Comparison of ENCODE assay signal across 31 cellular contexts in the genomic region with DNA sequence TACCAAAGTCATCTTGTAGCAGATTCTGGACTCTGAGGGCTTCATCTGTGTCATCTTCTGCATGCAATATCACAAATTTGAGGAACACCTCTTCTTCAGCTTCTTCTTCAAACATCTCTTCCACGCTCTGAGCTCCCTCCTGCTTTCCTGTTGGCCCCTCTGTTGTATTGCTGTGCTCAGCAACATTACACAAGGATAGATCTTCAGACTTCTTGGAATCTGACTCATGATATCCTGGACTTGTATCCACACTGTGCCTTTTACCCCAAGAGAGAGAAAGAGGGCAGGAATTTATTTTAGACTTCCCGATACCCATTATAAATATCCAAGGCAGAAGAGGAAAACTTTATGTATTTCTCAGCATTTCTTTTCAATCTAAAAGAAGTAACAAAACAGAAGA.
"Had no signal": no experiment of that assay in that cellular context is flagged by ENCODE, and none has a peak within 500 bp of the region (broad histone marks: within the 10 kb centered on the region; RNA-seq: fewer than 3 reads in every experiment).

No MANE protein-coding gene starts in this region.

- H3K27ac Mint-ChIP-seq: activated CD8-positive, alpha-beta T cell treated with anti-CD3 and anti-CD28 coated beads for 36 hours; activated naive CD4-positive, alpha-beta T cell treated with anti-CD3 and anti-CD28 coated beads for 36 hours; activated naive CD4-positive, alpha-beta T cell treated with anti-CD3 and anti-CD28 coated beads, Interleukin-2, amount 50 U/mL, for 24 hours; activated naive CD8-positive, alpha-beta T cell treated with anti-CD3 and anti-CD28 coated beads for 36 hours; activated naive CD8-positive, alpha-beta T cell treated with anti-CD3 and anti-CD28 coated beads, Interleukin-2, amount 50 U/mL, for 24 hours; activated T-helper 17 cell treated with anti-CD3 and anti-CD28 coated beads, Interleukin-2, amount 50 U/mL, for 72 hours; dendritic cell treated with granulocyte-macrophage colony-stimulating factor and Interleukin-4, amounts not matched to agents 40 ng/mL and 50 ng/mL, for 4 days; endodermal cell; T-helper 17 cell; T-helper 2 cell treated with Interferon-gamma antibody and Interleukin-4, amounts not matched to agents 5 μg/mL and 100 μg/mL, for 36 hours had no signal

- H3K27ac ChIP-seq: coronary artery, dorsolateral prefrontal cortex, WERI-Rb-1 had no signal

- ATAC-seq: activated CD4-positive, CD25-positive, alpha-beta regulatory T cell treated with anti-CD3 and anti-CD28 coated beads, Interleukin-2, amount 50 U/mL, for 24 hours; activated CD8-positive, alpha-beta T cell treated with anti-CD3 and anti-CD28 coated beads for 36 hours; activated naive CD8-positive, alpha-beta T cell treated with anti-CD3 and anti-CD28 coated beads, Interleukin-2, amount 50 U/mL, for 24 hours; activated T-cell treated with anti-CD3 and anti-CD28 coated beads, Interleukin-2, amount 50 U/mL, for 4 hours; activated T-helper 17 cell treated with anti-CD3 and anti-CD28 coated beads, Interleukin-2, amount 50 U/mL, for 72 hours; esophagus mucosa; T-helper 17 cell had no signal

- H3K27me3 ChIP-seq: brain microvascular endothelial cell, dorsolateral prefrontal cortex had no signal

- DNase-seq: activated B cell treated with CpG ODN at 0.5 μM for 24 hours; activated CD4-positive, alpha-beta T cell treated with anti-CD3 and anti-CD28 coated beads for 48 hours; activated CD4-positive, alpha-beta T cell treated with anti-CD3 and anti-CD28 coated beads, Interleukin-2, amount 50 U/mL, for 1 hour; activated CD4-positive, alpha-beta T cell treated with anti-CD3 and anti-CD28 coated beads, Interleukin-2, amount 50 U/mL, for 48 hours; activated CD8-positive, alpha-beta memory T cell treated with anti-CD3 and anti-CD28 coated beads for 24 hours; activated CD8-positive, alpha-beta T cell treated with anti-CD3 and anti-CD28 coated beads for 36 hours; activated effector memory CD4-positive, alpha-beta T cell treated with anti-CD3 and anti-CD28 coated beads, Interleukin-2, amount 50 U/mL, for 16 hours; activated naive CD4-positive, alpha-beta T cell treated with anti-CD3 and anti-CD28 coated beads for 36 hours; activated naive CD8-positive, alpha-beta T cell treated with anti-CD3 and anti-CD28 coated beads for 36 hours; activated naive CD8-positive, alpha-beta T cell treated with anti-CD3 and anti-CD28 coated beads, Interleukin-2, amount 50 U/mL, for 24 hours; activated T-cell treated with anti-CD3 and anti-CD28 coated beads, Interleukin-2, amount 50 U/mL, for 4 hours; brain microvascular endothelial cell; dorsolateral prefrontal cortex; effector memory CD4-positive, alpha-beta T cell; endodermal cell; foreskin fibroblast; head of caudate nucleus; T-helper 17 cell; T1000; WERI-Rb-1 had no signal

- H3K4me1 Mint-ChIP-seq: activated naive CD4-positive, alpha-beta T cell treated with anti-CD3 and anti-CD28 coated beads, Interleukin-2, amount 50 U/mL, for 24 hours; activated naive CD8-positive, alpha-beta T cell treated with anti-CD3 and anti-CD28 coated beads for 36 hours; activated T-helper 17 cell treated with anti-CD3 and anti-CD28 coated beads, Interleukin-2, amount 50 U/mL, for 72 hours; central memory CD8-positive, alpha-beta T cell; endodermal cell; T-helper 17 cell had no signal

- H3K4me3 ChIP-seq: coronary artery, dorsolateral prefrontal cortex had no signal

- H3K4me3 Mint-ChIP-seq: activated CD8-positive, alpha-beta T cell treated with anti-CD3 and anti-CD28 coated beads for 36 hours; activated naive CD4-positive, alpha-beta T cell treated with anti-CD3 and anti-CD28 coated beads for 36 hours; activated naive CD4-positive, alpha-beta T cell treated with anti-CD3 and anti-CD28 coated beads, Interleukin-2, amount 50 U/mL, for 24 hours; activated naive CD8-positive, alpha-beta T cell treated with anti-CD3 and anti-CD28 coated beads for 36 hours; activated naive CD8-positive, alpha-beta T cell treated with anti-CD3 and anti-CD28 coated beads, Interleukin-2, amount 50 U/mL, for 24 hours; activated T-cell treated with anti-CD3 and anti-CD28 coated beads, Interleukin-2, amount 50 U/mL, for 4 hours; activated T-helper 17 cell treated with anti-CD3 and anti-CD28 coated beads, Interleukin-2, amount 50 U/mL, for 72 hours; central memory CD8-positive, alpha-beta T cell; dendritic cell treated with granulocyte-macrophage colony-stimulating factor and Interleukin-4, amounts not matched to agents 40 ng/mL and 50 ng/mL, for 4 days; endodermal cell; T-helper 17 cell; T-helper 2 cell treated with Interferon-gamma antibody and Interleukin-4, amounts not matched to agents 5 μg/mL and 100 μg/mL, for 36 hours had no signal

- H3K36me3 Mint-ChIP-seq: activated naive CD8-positive, alpha-beta T cell treated with anti-CD3 and anti-CD28 coated beads for 36 hours had no signal

- H3K27me3 Mint-ChIP-seq: activated B cell treated with CpG ODN at 0.5 μM for 24 hours; activated CD8-positive, alpha-beta T cell treated with anti-CD3 and anti-CD28 coated beads for 36 hours; activated naive CD4-positive, alpha-beta T cell treated with anti-CD3 and anti-CD28 coated beads, Interleukin-2, amount 50 U/mL, for 24 hours; activated naive CD8-positive, alpha-beta T cell treated with anti-CD3 and anti-CD28 coated beads for 36 hours; activated naive CD8-positive, alpha-beta T cell treated with anti-CD3 and anti-CD28 coated beads, Interleukin-2, amount 50 U/mL, for 24 hours; activated T-helper 17 cell treated with anti-CD3 and anti-CD28 coated beads, Interleukin-2, amount 50 U/mL, for 72 hours; central memory CD8-positive, alpha-beta T cell; dendritic cell treated with granulocyte-macrophage colony-stimulating factor and Interleukin-4, amounts not matched to agents 40 ng/mL and 50 ng/mL, for 4 days had no signal

- FAIRE-seq: astrocyte, bronchial epithelial cell, frontal cortex had no signal

- H3K36me3 ChIP-seq: WERI-Rb-1 had no signal

- H3K9me3 Mint-ChIP-seq: activated CD8-positive, alpha-beta T cell treated with anti-CD3 and anti-CD28 coated beads for 36 hours; activated naive CD4-positive, alpha-beta T cell treated with anti-CD3 and anti-CD28 coated beads for 36 hours; activated naive CD4-positive, alpha-beta T cell treated with anti-CD3 and anti-CD28 coated beads, Interleukin-2, amount 50 U/mL, for 24 hours; activated naive CD8-positive, alpha-beta T cell treated with anti-CD3 and anti-CD28 coated beads for 36 hours; activated T-cell treated with anti-CD3 and anti-CD28 coated beads, Interleukin-2, amount 50 U/mL, for 4 hours; activated T-helper 17 cell treated with anti-CD3 and anti-CD28 coated beads, Interleukin-2, amount 50 U/mL, for 72 hours; central memory CD8-positive, alpha-beta T cell; dendritic cell treated with granulocyte-macrophage colony-stimulating factor and Interleukin-4, amounts not matched to agents 40 ng/mL and 50 ng/mL, for 4 days; endodermal cell; T-helper 2 cell treated with Interferon-gamma antibody and Interleukin-4, amounts not matched to agents 5 μg/mL and 100 μg/mL, for 36 hours had no signal
